14 cellular contexts compared by ENCODE assay signal in genomic region chr16:4386452-4386813, GRCh38. TPM values are rescaled to one million over a fixed set of nuclear protein-coding genes. Genes with fewer than 3 reads are reported as not detected.
DNase-seq lines count a peak whose midpoint lies in the region; ATAC-seq and TF ChIP-seq lines count a peak whose summit lies in the region.
"Had no signal": no experiment of that assay in that cellular context is flagged by ENCODE, and none has a peak within 500 bp of the region (broad histone marks: within the 10 kb centered on the region; RNA-seq: fewer than 3 reads in every experiment).

No MANE protein-coding gene starts in this region.

- intact Hi-C loops in natural killer cell (cut with micrococcal nuclease): no loop called here
- intact Hi-C loops in esophagus squamous epithelium (cut with DNase I): no loop called here

- 57 to 69% methylated on average over 1 to 7 of the region's 8 CpGs for WGBS in esophagus squamous epithelium, 2 donors

- H3K4me1 ChIP-seq in esophagus squamous epithelium: peaks cover 0 to 44% (median 0%) of the 10 kb centered on the region in 3 donors
- H3K4me1 ChIP-seq: transverse colon had no signal

- H3K27ac Mint-ChIP-seq in natural killer cell (peak overlapping the region; percentile 34 to 40), nephron (peak overlapping the region in 2 of 3 experiments; percentile 68 to 73)
- no peak overlapping the region for H3K27ac Mint-ChIP-seq in natural killer cell treated with Interleukin-12 subunit alpha and Interleukin-12 subunit beta and Interleukin-15 and Interleukin-18, amount 100 ng/mL, for 72 hours
- H3K27ac Mint-ChIP-seq: activated naive CD8-positive, alpha-beta T cell treated with anti-CD3 and anti-CD28 coated beads, Interleukin-2, amount 50 U/mL, for 24 hours had no signal

- no peak overlapping the region for H3K4me3 ChIP-seq in esophagus squamous epithelium
- H3K4me3 ChIP-seq: transverse colon had no signal

- H3K27ac ChIP-seq in esophagus squamous epithelium: peak overlapping the region in 3 of 4 donors; percentile 59 to 65 (median 64)

- no peaks in the 10 kb centered on the region for H3K27me3 Mint-ChIP-seq in natural killer cell (ENCODE audit: low read depth in 2 of 2)
- no peaks in the 10 kb centered on the region for H3K27me3 Mint-ChIP-seq in natural killer cell treated with Interleukin-12 subunit alpha and Interleukin-12 subunit beta and Interleukin-15 and Interleukin-18, amount 100 ng/mL, for 72 hours
- H3K27me3 Mint-ChIP-seq in nephron (ENCODE audit: low read depth): no peaks in the 10 kb centered on the region
- H3K27me3 Mint-ChIP-seq: activated naive CD8-positive, alpha-beta T cell treated with anti-CD3 and anti-CD28 coated beads, Interleukin-2, amount 50 U/mL, for 24 hours had no signal

- H3K36me3 Mint-ChIP-seq in natural killer cell (no peaks in the 10 kb centered on the region), nephron (ENCODE audit: low read depth) (peaks cover 6% of the 10 kb centered on the region)
- no peaks in the 10 kb centered on the region for H3K36me3 Mint-ChIP-seq in natural killer cell treated with Interleukin-12 subunit alpha and Interleukin-12 subunit beta and Interleukin-15 and Interleukin-18, amount 100 ng/mL, for 72 hours

- H3K27me3 ChIP-seq in esophagus squamous epithelium: no peaks in the 10 kb centered on the region
- H3K27me3 ChIP-seq: transverse colon had no signal

- TF ChIP-seq CTCF in natural killer cell (IDR thresholded peaks at IDR 0.05) (no peak), esophagus squamous epithelium (IDR thresholded peaks at IDR 0.05) (no peak), nephron (IDR thresholded peaks at IDR 0.05; ENCODE audit: unreplicated experiment in 3 of 3) (no peak)

- DNase-seq in natural killer cell (no peak), esophagus squamous epithelium (lab: John Stamatoyannopoulos, UW) (no peak), NOMO-1 (lab: John Stamatoyannopoulos, UW; ENCODE audit: unreplicated experiment in 2 of 2) (no peak), OCI-M1 (lab: John Stamatoyannopoulos, UW) (no peak), NOMO-1 treated with DMSO at 0.1 percent for 48 hours (lab: John Stamatoyannopoulos, UW; ENCODE audit: unreplicated experiment) (no peak)
- no peak for DNase-seq in natural killer cell treated with Interleukin-12 subunit alpha and Interleukin-12 subunit beta and Interleukin-15 and Interleukin-18, amount 100 ng/mL, for 72 hours (ENCODE audit: low spot score)
- DNase-seq: activated naive CD8-positive, alpha-beta T cell treated with anti-CD3 and anti-CD28 coated beads, Interleukin-2, amount 50 U/mL, for 24 hours; effector CD8-positive, alpha-beta T cell; Kasumi-1; NCI-H2171; transverse colon had no signal

- H3K9me3 Mint-ChIP-seq in natural killer cell (no peaks in the 10 kb centered on the region), nephron (no peaks in the 10 kb centered on the region)
- no peaks in the 10 kb centered on the region for H3K9me3 Mint-ChIP-seq in natural killer cell treated with Interleukin-12 subunit alpha and Interleukin-12 subunit beta and Interleukin-15 and Interleukin-18, amount 100 ng/mL, for 72 hours
- H3K9me3 Mint-ChIP-seq: activated naive CD8-positive, alpha-beta T cell treated with anti-CD3 and anti-CD28 coated beads, Interleukin-2, amount 50 U/mL, for 24 hours; mesothelial cell of epicardium had no signal

- ATAC-seq in natural killer cell: no peak
- no peak for ATAC-seq in natural killer cell treated with Interleukin-12 subunit alpha and Interleukin-12 subunit beta and Interleukin-15 and Interleukin-18, amount 100 ng/mL, for 72 hours
- no peak for ATAC-seq in GM18505 (IDR thresholded peaks at IDR 0.05; ENCODE audit: unreplicated experiment)
- ATAC-seq: activated naive CD8-positive, alpha-beta T cell treated with anti-CD3 and anti-CD28 coated beads, Interleukin-2, amount 50 U/mL, for 24 hours had no signal

- H3K9me3 ChIP-seq in esophagus squamous epithelium: no peaks in the 10 kb centered on the region
- H3K9me3 ChIP-seq: transverse colon had no signal

- H3K4me1 Mint-ChIP-seq in natural killer cell (peaks cover 0 to 18% of the 10 kb centered on the region in 2 donors), nephron (peaks cover 31% of the 10 kb centered on the region)
- peaks cover 0 to 12% of the 10 kb centered on the region in 2 donors for H3K4me1 Mint-ChIP-seq in natural killer cell treated with Interleukin-12 subunit alpha and Interleukin-12 subunit beta and Interleukin-15 and Interleukin-18, amount 100 ng/mL, for 72 hours (ENCODE audit: low read depth in 2 of 2)

- H3K4me3 Mint-ChIP-seq in natural killer cell (peak overlapping the region; percentile 28), nephron (no peak overlapping the region)
- no peak overlapping the region for H3K4me3 Mint-ChIP-seq in natural killer cell treated with Interleukin-12 subunit alpha and Interleukin-12 subunit beta and Interleukin-15 and Interleukin-18, amount 100 ng/mL, for 72 hours
- H3K4me3 Mint-ChIP-seq: activated naive CD8-positive, alpha-beta T cell treated with anti-CD3 and anti-CD28 coated beads, Interleukin-2, amount 50 U/mL, for 24 hours; mesothelial cell of epicardium had no signal

- peaks cover 0 to 82% (median 20%) of the 10 kb centered on the region in 3 donors for H3K36me3 ChIP-seq in esophagus squamous epithelium
- H3K36me3 ChIP-seq: transverse colon had no signal

- no peak for TF ChIP-seq POLR2A in esophagus squamous epithelium (IDR thresholded peaks at IDR 0.05)
- no peak for TF ChIP-seq POLR2A in GM18505 (IDR thresholded peaks at IDR 0.05; ENCODE audit: borderline replicate concordance, extremely low read depth, insufficient read depth, insufficient read length)

RNA-seq across cellular contexts. Expression of gene VASN, which starts 14.8 kb away (rescaled TPM):
- total RNA-seq in natural killer cell (under 1 TPM; 0.35 to 0.93 (median 0.78) TPM), esophagus squamous epithelium (10 to 100 TPM in 3 of 4 donors, 1 to 10 TPM in 1; 9.2 to 20.2 (median 14.2) TPM)
- under 1 TPM in 1 of 2 donors, not detected in 1; 0.33 TPM for total RNA-seq in natural killer cell treated with Interleukin-12 subunit alpha and Interleukin-12 subunit beta and Interleukin-15 and Interleukin-18, amount 100 ng/mL, for 72 hours

RNA-seq across cellular contexts. Expression of gene CORO7, which starts 30.0 kb away (rescaled TPM):
- total RNA-seq in natural killer cell (100 to 1,000 TPM; 335 to 425 (median 415) TPM), esophagus squamous epithelium (10 to 100 TPM; 15.8 to 25.9 (median 17.8) TPM)
- 100 to 1,000 TPM; 140 to 166 TPM for total RNA-seq in natural killer cell treated with Interleukin-12 subunit alpha and Interleukin-12 subunit beta and Interleukin-15 and Interleukin-18, amount 100 ng/mL, for 72 hours

RNA-seq across cellular contexts. Expression of gene PAM16, which starts 35.3 kb away (rescaled TPM):
- total RNA-seq in natural killer cell (10 to 100 TPM; 29.4 to 42.7 (median 39.0) TPM), esophagus squamous epithelium (10 to 100 TPM; 29.5 to 40.8 (median 33.2) TPM)
- total RNA-seq in natural killer cell treated with Interleukin-12 subunit alpha and Interleukin-12 subunit beta and Interleukin-15 and Interleukin-18, amount 100 ng/mL, for 72 hours: 100 to 1,000 TPM in 1 of 2 donors, 10 to 100 TPM in 1; 59.0 to 114 TPM

RNA-seq across cellular contexts. Expression of gene DNAJA3, which starts 39.2 kb away (rescaled TPM):
- total RNA-seq in natural killer cell: 10 to 100 TPM; 22.1 to 34.2 (median 27.2) TPM
- total RNA-seq in natural killer cell treated with Interleukin-12 subunit alpha and Interleukin-12 subunit beta and Interleukin-15 and Interleukin-18, amount 100 ng/mL, for 72 hours: 10 to 100 TPM; 55.0 to 99.8 TPM
- total RNA-seq in esophagus squamous epithelium: 10 to 100 TPM; 45.2 to 59.1 (median 49.1) TPM

Comparison
In these comparisons a context has a peak if more than half of its experiments do, and no peak if none do; other contexts are left out.
1. H3K27ac Mint-ChIP-seq: peak in natural killer cell (2 of 2) and nephron (2 of 3); none in natural killer cell treated with Interleukin-12 subunit alpha and Interleukin-12 subunit beta and Interleukin-15 and Interleukin-18, amount 100 ng/mL, for 72 hours (0 of 2).
2. RNA of gene VASN, which starts 14.8 kb away (total RNA-seq): 9.2 to 20.2 TPM in esophagus squamous epithelium; 0.35 to 0.93 TPM in natural killer cell and 0.33 TPM in natural killer cell treated with Interleukin-12 subunit alpha and Interleukin-12 subunit beta and Interleukin-15 and Interleukin-18, amount 100 ng/mL, for 72 hours; every median in the first group is over 4 times any median in the second.
3. RNA of gene CORO7, which starts 30.0 kb away (total RNA-seq): 335 to 425 TPM in natural killer cell and 140 to 166 TPM in natural killer cell treated with Interleukin-12 subunit alpha and Interleukin-12 subunit beta and Interleukin-15 and Interleukin-18, amount 100 ng/mL, for 72 hours; 15.8 to 25.9 TPM in esophagus squamous epithelium; every median in the first group is over 4 times any median in the second.